Comparison of ENCODE assay signal across 15 cellular contexts in the genomic region with DNA sequence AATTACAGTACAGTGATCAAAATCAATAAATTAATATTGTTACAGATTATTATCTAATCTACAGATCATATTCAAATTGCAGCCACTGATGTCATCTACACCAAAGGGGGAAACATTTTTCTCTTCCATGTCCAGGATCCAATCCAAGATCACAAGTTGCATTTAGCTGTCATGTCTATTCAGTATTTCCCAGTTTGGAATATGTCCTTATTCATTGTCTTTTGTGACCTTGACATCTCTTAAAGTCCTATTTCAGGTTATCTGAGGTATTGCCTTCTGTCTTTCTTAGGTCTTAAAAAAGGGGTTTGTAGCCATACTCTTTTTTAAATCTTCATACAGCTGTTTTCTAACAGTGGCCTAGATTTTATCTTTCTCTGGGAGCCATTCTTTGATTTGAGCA.
DNase-seq lines count a peak whose midpoint lies in the region; ATAC-seq and TF ChIP-seq lines count a peak whose summit lies in the region.
"Had no signal": no experiment of that assay in that cellular context is flagged by ENCODE, and none has a peak within 500 bp of the region (broad histone marks: within the 10 kb centered on the region; RNA-seq: fewer than 3 reads in every experiment).

No MANE protein-coding gene starts in this region.

- H4K20me1 ChIP-seq in KMS-11 (ENCODE audit: insufficient read depth), result no peaks in the 10 kb centered on the region

- no peaks in the 10 kb centered on the region for H3K9me3 ChIP-seq in cardiac muscle cell (ENCODE audit: low read depth)

- H3K27ac ChIP-seq in cardiac muscle cell (peak overlapping the region; percentile 10), KMS-11 (peak overlapping the region; percentile 22; the same call in 1 of the 2 replicates)
- H3K27ac ChIP-seq: BLaER1 treated with 17β-estradiol and CSF1 and Interleukin-3, amounts not matched to agents 10 nM and 100 nM had no signal

- no peaks in the 10 kb centered on the region for H3K27me3 Mint-ChIP-seq in brain
- H3K27me3 Mint-ChIP-seq in osteocyte (ENCODE audit: unreplicated experiment), result no peaks in the 10 kb centered on the region
- H3K27me3 Mint-ChIP-seq: CD4-positive, alpha-beta T cell; IgD-negative memory B cell had no signal

- peaks cover 38% of the 10 kb centered on the region for H3K4me1 Mint-ChIP-seq in brain
- peaks cover 6% of the 10 kb centered on the region for H3K4me1 Mint-ChIP-seq in osteocyte (ENCODE audit: unreplicated experiment)
- H3K4me1 Mint-ChIP-seq: H9 had no signal

- H2AFZ ChIP-seq in KMS-11 (ENCODE audit: low read depth), result no peak overlapping the region
- H2AFZ ChIP-seq: GM23338 had no signal

- H3K27me3 ChIP-seq in cardiac muscle cell (no peaks in the 10 kb centered on the region), KMS-11 (ENCODE audit: insufficient read depth, low read depth) (no peaks in the 10 kb centered on the region)
- H3K27me3 ChIP-seq: BLaER1 treated with 17β-estradiol and CSF1 and Interleukin-3, amounts not matched to agents 10 nM and 100 nM had no signal

- H3K9me3 Mint-ChIP-seq in brain (no peaks in the 10 kb centered on the region), osteocyte (ENCODE audit: unreplicated experiment) (no peaks in the 10 kb centered on the region)
- H3K9me3 Mint-ChIP-seq: CD4-positive, alpha-beta T cell; GM23338; H9; IgD-negative memory B cell had no signal

- H3K27ac Mint-ChIP-seq in brain (peak overlapping the region in 4 of 5 experiments; percentile 10 to 63 (median 36)), osteocyte (ENCODE audit: unreplicated experiment) (peak overlapping the region; percentile 6)
- H3K27ac Mint-ChIP-seq: CD4-positive, alpha-beta T cell; GM23338 had no signal

- TF ChIP-seq CTCF in cardiac muscle cell (IDR thresholded peaks at IDR 0.05; ENCODE audit: low read depth, low read length), result no peak
- no peak for TF ChIP-seq CTCF in KMS-11 (conservative IDR thresholded peaks at IDR 0.05; ENCODE audit: low read depth, low read length)
- no peak for TF ChIP-seq CTCF in brain (conservative IDR thresholded peaks at IDR 0.05)
- TF ChIP-seq CTCF in osteocyte (IDR thresholded peaks at IDR 0.05), result no peak

- no peaks in the 10 kb centered on the region for H3K36me3 ChIP-seq in cardiac muscle cell
- H3K36me3 ChIP-seq in KMS-11 (ENCODE audit: insufficient read depth), result no peaks in the 10 kb centered on the region

- peaks cover 62% of the 10 kb centered on the region for H3K36me3 Mint-ChIP-seq in brain
- peaks cover 48% of the 10 kb centered on the region for H3K36me3 Mint-ChIP-seq in osteocyte (ENCODE audit: unreplicated experiment)

- ATAC-seq in GM19324 (IDR thresholded peaks at IDR 0.05; ENCODE audit: low FRiP score, unreplicated experiment) (no peak), GM21717 (IDR thresholded peaks at IDR 0.05; ENCODE audit: unreplicated experiment) (no peak)
- ATAC-seq: GM12878, GM23338 had no signal

- H3K4me3 ChIP-seq in cardiac muscle cell (no peak overlapping the region), KMS-11 (IDR thresholded peaks at IDR 0.05; ENCODE audit: insufficient read depth, low read depth, low read length) (no peak overlapping the region)
- H3K4me3 ChIP-seq: BLaER1 treated with 17β-estradiol and CSF1 and Interleukin-3, amounts not matched to agents 10 nM and 100 nM; GM12878; GM23338 had no signal

- intact Hi-C loops in cardiac septum (cut with DNase I), result no loop called here

- no peaks in the 10 kb centered on the region for H3K79me2 ChIP-seq in KMS-11 (ENCODE audit: insufficient read depth, low read depth)

- peak overlapping the region; percentile 24; the same call in 1 of the 2 replicates for H3K4me2 ChIP-seq in KMS-11
- H3K4me2 ChIP-seq: BLaER1 treated with 17β-estradiol and CSF1 and Interleukin-3, amounts not matched to agents 10 nM and 100 nM; GM23338 had no signal

- H3K4me1 ChIP-seq in cardiac muscle cell (ENCODE audit: low read depth), result peaks cover 26% of the 10 kb centered on the region
- peaks cover 20% of the 10 kb centered on the region for H3K4me1 ChIP-seq in KMS-11 (ENCODE audit: low read depth, poor library complexity, severe bottlenecking)
- H3K4me1 ChIP-seq: BLaER1 treated with 17β-estradiol and CSF1 and Interleukin-3, amounts not matched to agents 10 nM and 100 nM had no signal

- DNase-seq in cardiac muscle cell (ENCODE audit: low read depth in 1 of 2, low spot score in 1 of 2) (no peak), cardiac septum (ENCODE audit: low spot score) (no peak), osteocyte (ENCODE audit: extremely low spot score, unreplicated experiment) (no peak)
- DNase-seq: ACHN; CD4-positive, alpha-beta T cell; DMS79; H9 had no signal

- H3K4me3 Mint-ChIP-seq in brain (no peak overlapping the region), osteocyte (ENCODE audit: unreplicated experiment) (no peak overlapping the region)
- H3K4me3 Mint-ChIP-seq: CD4-positive, alpha-beta T cell; GM23338; H9; IgD-negative memory B cell had no signal

- H3K9ac ChIP-seq in KMS-11, result no peak overlapping the region
- H3K9ac ChIP-seq: BLaER1 treated with 17β-estradiol and CSF1 and Interleukin-3, amounts not matched to agents 10 nM and 100 nM had no signal
